In the genomic region with DNA sequence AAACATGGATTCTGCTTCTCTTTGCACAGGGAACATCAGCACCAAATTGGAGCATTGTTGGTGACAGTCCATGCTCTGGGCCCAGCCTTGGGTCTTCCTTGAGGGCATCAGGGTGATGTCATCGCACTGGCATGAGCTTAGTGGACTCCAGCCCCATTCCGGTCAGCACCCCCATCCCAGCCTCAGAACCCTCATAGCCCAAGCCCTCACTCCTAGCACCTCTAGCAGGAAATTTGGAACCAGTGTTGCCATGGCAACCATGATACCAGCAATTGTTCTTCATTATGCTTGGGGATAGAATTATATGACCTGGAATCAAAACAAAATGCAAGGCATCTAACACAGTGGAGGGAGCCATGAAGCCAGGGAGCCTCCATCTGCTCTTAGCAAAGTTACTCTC, we compare ENCODE assay signal across 11 cellular contexts.
"Had no signal": no experiment of that assay in that cellular context is flagged by ENCODE, and none has a peak within 500 bp of the region (broad histone marks: within the 10 kb centered on the region; RNA-seq: fewer than 3 reads in every experiment).

No MANE protein-coding gene starts in this region.

- DNase-seq: activated CD4-positive, alpha-beta T cell treated with anti-CD3 and anti-CD28 coated beads, Interleukin-2, amount 50 U/mL, for 1 hour; activated naive CD4-positive, alpha-beta T cell treated with anti-CD3 and anti-CD28 coated beads, Interleukin-2, amount 10 ng/mL, durations not matched to agents 7 days and 5 days; activated T-cell treated with anti-CD3 and anti-CD28 coated beads for 4 hours; central memory CD4-positive, alpha-beta T cell; dermis blood vessel endothelial cell; lower lobe of right lung; small intestine; tibial artery; uterus had no signal

- H3K4me1 Mint-ChIP-seq: activated naive CD4-positive, alpha-beta T cell treated with anti-CD3 and anti-CD28 coated beads, Interleukin-2, amount 10 ng/mL, durations not matched to agents 7 days and 5 days; mesothelial cell of epicardium had no signal

- H3K27ac Mint-ChIP-seq: activated naive CD4-positive, alpha-beta T cell treated with anti-CD3 and anti-CD28 coated beads, Interleukin-2, amount 10 ng/mL, durations not matched to agents 7 days and 5 days; activated T-helper 2 cell treated with anti-CD3 and anti-CD28 coated beads, Interferon-gamma antibody, Interleukin-2, Interleukin-4, amounts not matched to agents 10 μg/mL and 5 μg/mL and 100 μg/mL, durations not matched to agents 14 hours and 24 hours and 36 hours; mesothelial cell of epicardium had no signal

- H3K9me3 Mint-ChIP-seq: activated naive CD4-positive, alpha-beta T cell treated with anti-CD3 and anti-CD28 coated beads, Interleukin-2, amount 10 ng/mL, durations not matched to agents 7 days and 5 days; activated T-helper 2 cell treated with anti-CD3 and anti-CD28 coated beads, Interferon-gamma antibody, Interleukin-2, Interleukin-4, amounts not matched to agents 10 μg/mL and 5 μg/mL and 100 μg/mL, durations not matched to agents 14 hours and 24 hours and 36 hours; mesothelial cell of epicardium had no signal

- H3K27ac ChIP-seq: lower lobe of right lung, tibial artery, uterus had no signal

- H3K36me3 Mint-ChIP-seq: activated naive CD4-positive, alpha-beta T cell treated with anti-CD3 and anti-CD28 coated beads, Interleukin-2, amount 10 ng/mL, durations not matched to agents 7 days and 5 days; mesothelial cell of epicardium had no signal

- H3K4me1 ChIP-seq: lower lobe of right lung, tibial artery, uterus had no signal

- H3K36me3 ChIP-seq: lower lobe of right lung, tibial artery, uterus had no signal

- ATAC-seq: lower lobe of right lung had no signal

- H3K9me3 ChIP-seq: lower lobe of right lung, tibial artery, uterus had no signal

- H3K4me3 Mint-ChIP-seq: activated naive CD4-positive, alpha-beta T cell treated with anti-CD3 and anti-CD28 coated beads, Interleukin-2, amount 10 ng/mL, durations not matched to agents 7 days and 5 days; mesothelial cell of epicardium had no signal

- H3K4me3 ChIP-seq: lower lobe of right lung, tibial artery, uterus had no signal
